16 cellular contexts compared by ENCODE assay signal in the genomic region with DNA sequence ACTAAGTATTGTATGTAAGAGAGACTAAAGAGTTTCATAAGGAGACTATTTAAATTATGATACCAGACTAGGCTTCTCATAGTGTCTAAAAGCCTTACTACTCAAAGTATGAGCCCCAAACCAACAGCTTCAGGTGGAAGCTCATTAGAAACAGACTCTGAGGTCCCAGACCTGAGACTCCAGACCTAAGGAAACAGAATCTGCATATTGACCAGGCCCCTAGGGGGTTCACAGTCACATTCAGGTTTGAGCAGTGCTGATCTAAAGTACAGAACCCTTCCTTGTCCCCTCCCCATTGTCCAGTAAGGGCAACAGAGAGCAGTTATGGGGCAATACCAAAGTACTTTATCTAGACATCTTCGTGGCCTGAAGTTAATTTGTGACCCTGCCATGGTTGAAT.
"Had no signal": no experiment of that assay in that cellular context is flagged by ENCODE, and none has a peak within 500 bp of the region (broad histone marks: within the 10 kb centered on the region; RNA-seq: fewer than 3 reads in every experiment).

No MANE protein-coding gene starts in this region.

- H3K27me3 ChIP-seq: colonic mucosa, heart left ventricle, neural progenitor cell, ovary, right atrium auricular region had no signal

- H3K9ac ChIP-seq: neural progenitor cell had no signal

- H3K4me1 ChIP-seq: colonic mucosa, neural progenitor cell had no signal

- H3K36me3 ChIP-seq: colonic mucosa, heart left ventricle, neural progenitor cell, ovary, right atrium auricular region had no signal

- H3K27ac Mint-ChIP-seq: natural killer cell treated with Interleukin-12 subunit alpha and Interleukin-12 subunit beta and Interleukin-15 and Interleukin-18, amount 100 ng/mL, for 72 hours; neural progenitor cell had no signal

- H3K4me2 ChIP-seq: neural progenitor cell had no signal

- H3K36me3 Mint-ChIP-seq: natural killer cell treated with Interleukin-12 subunit alpha and Interleukin-12 subunit beta and Interleukin-15 and Interleukin-18, amount 100 ng/mL, for 72 hours; neural progenitor cell had no signal

- H3K9me3 Mint-ChIP-seq: natural killer cell treated with Interleukin-12 subunit alpha and Interleukin-12 subunit beta and Interleukin-15 and Interleukin-18, amount 100 ng/mL, for 72 hours; neural progenitor cell had no signal

- H3K9me3 ChIP-seq: colonic mucosa, ovary, right atrium auricular region had no signal

- H3K4me1 Mint-ChIP-seq: neural progenitor cell had no signal

- H3K27ac ChIP-seq: colonic mucosa, heart left ventricle, neural progenitor cell, ovary, right atrium auricular region had no signal

- DNase-seq: colonic mucosa; dermis blood vessel endothelial cell; heart left ventricle; hypothalamus; mammary epithelial cell; midbrain; nucleus accumbens; ovary; small intestine; stimulated activated CD4-positive, alpha-beta T cell treated with anti-CD3 and anti-CD28 coated beads, Interleukin-12 subunit alpha, Interleukin-12 subunit beta, amount 100 ng/mL, for 4 hours; stimulated activated naive CD4-positive, alpha-beta T cell; trophoblast cell had no signal

- ATAC-seq: heart left ventricle; left lobe of liver; natural killer cell treated with Interleukin-12 subunit alpha and Interleukin-12 subunit beta and Interleukin-15 and Interleukin-18, amount 100 ng/mL, for 72 hours had no signal

- H3K4me3 Mint-ChIP-seq: natural killer cell treated with Interleukin-12 subunit alpha and Interleukin-12 subunit beta and Interleukin-15 and Interleukin-18, amount 100 ng/mL, for 72 hours; neural progenitor cell had no signal

- H3K4me3 ChIP-seq: colonic mucosa, heart left ventricle, neural progenitor cell, ovary, right atrium auricular region had no signal

- H2AFZ ChIP-seq: neural progenitor cell had no signal
